ENCODE assay signal across 17 cellular contexts in the genomic region with DNA sequence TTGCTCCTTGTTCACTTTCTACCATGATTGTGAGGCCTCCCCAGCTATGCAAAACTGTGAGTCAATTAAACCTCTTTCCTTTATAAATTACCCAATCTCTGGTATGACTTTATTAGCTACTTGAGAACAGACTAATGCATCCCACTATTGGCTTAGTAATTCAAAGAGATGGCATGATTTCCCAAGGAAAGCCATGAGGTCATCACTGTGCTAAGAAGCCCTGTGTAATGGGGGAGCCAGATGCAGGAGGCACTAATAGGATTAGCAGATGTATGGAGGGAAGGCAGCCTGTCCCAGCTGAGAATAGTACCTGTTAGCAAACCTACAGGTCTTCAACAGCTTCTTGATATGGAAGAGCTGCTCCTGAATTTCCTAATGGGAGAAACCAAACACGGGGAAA. TPM values are rescaled to one million over a fixed set of nuclear protein-coding genes. Genes with fewer than 3 reads are reported as not detected.
"Had no signal": no experiment of that assay in that cellular context is flagged by ENCODE, and none has a peak within 500 bp of the region (broad histone marks: within the 10 kb centered on the region; RNA-seq: fewer than 3 reads in every experiment).

No MANE protein-coding gene starts in this region.

- H3K9ac ChIP-seq: parathyroid adenoma had no signal

- H3K36me3 ChIP-seq: cardiac muscle cell, gastrocnemius medialis, thyroid gland had no signal

- H3K4me1 ChIP-seq: gastrocnemius medialis, parathyroid adenoma, thyroid gland had no signal

- ATAC-seq: activated T-cell treated with anti-CD3 and anti-CD28 coated beads, Interleukin-2, amount 50 U/mL, for 72 hours; gastrocnemius medialis; heart left ventricle; left lung; natural killer cell had no signal

- H3K27ac ChIP-seq: cardiac muscle cell, gastrocnemius medialis, heart left ventricle, left lung, parathyroid adenoma, thyroid gland had no signal

- H2AFZ ChIP-seq: parathyroid adenoma had no signal

- H3K4me3 ChIP-seq: cardiac muscle cell, gastrocnemius medialis, heart left ventricle, left lung, thyroid gland had no signal

- H3K27me3 ChIP-seq: cardiac muscle cell, gastrocnemius medialis, heart left ventricle, left lung, thyroid gland had no signal

- FAIRE-seq: endothelial cell of umbilical vein had no signal

- DNase-seq: activated CD4-positive, alpha-beta T cell treated with anti-CD3 and anti-CD28 coated beads for 1 hour; activated CD4-positive, alpha-beta T cell treated with anti-CD3 and anti-CD28 coated beads, Interleukin-2, amount 50 U/mL, for 4 hours; activated effector memory CD4-positive, alpha-beta T cell treated with anti-CD3 and anti-CD28 coated beads, Interleukin-2, amount 50 U/mL, for 16 hours; activated T-cell treated with anti-CD3 and anti-CD28 coated beads, Interleukin-2, amount 50 U/mL, for 72 hours; effector memory CD4-positive, alpha-beta T cell; gastrocnemius medialis; heart left ventricle; left lung; natural killer cell; stimulated activated CD4-positive, alpha-beta T cell treated with anti-CD3 and anti-CD28 coated beads, Interleukin-12 subunit alpha, Interleukin-12 subunit beta, amount 100 ng/mL, for 4 hours; stimulated activated CD4-positive, alpha-beta T cell treated with anti-CD3 and anti-CD28 coated beads, Interleukin-1b, Interleukin-23, amount 100 ng/mL, for 48 hours; stimulated activated CD8-positive, alpha-beta memory T cell treated with anti-CD3 and anti-CD28 coated beads, Interleukin-4, amount 100 ng/mL, for 48 hours; stimulated activated naive CD4-positive, alpha-beta T cell treated with Interleukin-2 at 50 U/mL for 16 hours; thyroid gland had no signal

- H3K9me3 ChIP-seq: gastrocnemius medialis, heart left ventricle, left lung, thyroid gland had no signal

- H3K79me2 ChIP-seq: parathyroid adenoma had no signal

RNA-seq across cellular contexts. Expression of gene RUBCNL, which starts 38.1 kb away (rescaled TPM):
- polyA plus RNA-seq: endothelial cell of umbilical vein had no signal
